Comparison of ENCODE assay signal across 9 cellular contexts in the genomic region with DNA sequence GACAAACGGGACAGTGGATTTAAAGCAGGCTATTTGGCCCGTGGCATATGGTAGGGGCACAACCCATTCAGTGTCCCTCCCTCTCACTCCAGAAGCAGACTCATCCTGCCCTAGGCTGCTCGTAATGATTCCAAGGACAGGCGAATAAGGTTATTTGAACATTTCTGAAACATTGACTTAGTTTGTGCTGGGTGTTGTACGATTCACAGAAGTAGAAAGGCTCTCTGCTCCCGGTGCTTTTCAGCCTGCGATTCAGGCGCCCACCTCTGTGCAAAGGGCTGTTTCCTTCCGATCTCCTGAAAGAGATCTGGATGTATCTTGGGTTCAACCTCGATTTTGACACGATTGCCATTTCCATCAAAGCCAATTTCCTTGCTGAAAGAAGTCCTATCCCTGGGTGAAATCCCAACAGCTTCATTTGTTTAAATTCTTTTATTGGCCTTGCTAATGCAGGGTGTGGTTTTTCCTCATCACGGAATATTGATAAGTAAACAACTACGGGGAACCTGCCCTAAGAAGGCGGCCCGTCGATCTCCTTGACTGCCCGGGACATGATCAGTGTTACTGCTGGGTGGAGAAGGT. TPM values are rescaled to one million over a fixed set of nuclear protein-coding genes. Genes with fewer than 3 reads are reported as not detected.
A peak's percentile ranks its signal among the peaks of the same experiment; 100 is the strongest.
DNase-seq lines count a peak whose midpoint lies in the region; ATAC-seq, FAIRE-seq and TF ChIP-seq lines count a peak whose summit lies in the region.
"Had no signal": no experiment of that assay in that cellular context is flagged by ENCODE, and none has a peak within 500 bp of the region (broad histone marks: within the 10 kb centered on the region; RNA-seq: fewer than 3 reads in every experiment).

No MANE protein-coding gene starts in this region.

- TF ChIP-seq CTCF in esophagus muscularis mucosa (IDR thresholded peaks at IDR 0.05) (no peak), pancreas (IDR thresholded peaks at IDR 0.05) (no peak)

- H3K27me3 ChIP-seq in SJCRH30 = no peaks in the 10 kb centered on the region
- no peaks in the 10 kb centered on the region for H3K27me3 ChIP-seq in esophagus muscularis mucosa
- H3K27me3 ChIP-seq in pancreas = no peaks in the 10 kb centered on the region

- no peak overlapping the region for H3K27ac ChIP-seq in SJCRH30
- H3K27ac ChIP-seq in esophagus muscularis mucosa (replicated peaks in 1 of 4) = peak overlapping the region; percentile 95 to 98 (median 98)
- peak overlapping the region; percentile 72 to 93 (median 86) for H3K27ac ChIP-seq in pancreas

- peak; percentile 66 for DNase-seq in NCI-H748 (lab: John Stamatoyannopoulos, UW; ENCODE audit: unreplicated experiment)
- DNase-seq in NCI-H748 treated with DMSO at 0.1 percent for 48 hours (lab: John Stamatoyannopoulos, UW) = no peak
- DNase-seq in SJCRH30 = peak in 1 of 2 experiments; percentile 4
- no peak for DNase-seq in esophagus muscularis mucosa (ENCODE audit: extremely low spot score)
- DNase-seq in pancreas = no peak

- no peak for FAIRE-seq in pancreas (lab: Jason Lieb, UNC)
- FAIRE-seq: G401.6 had no signal

- H3K4me3 ChIP-seq in SJCRH30 = peak overlapping the region; percentile 96
- peak overlapping the region; percentile 67 to 89 (median 82) for H3K4me3 ChIP-seq in esophagus muscularis mucosa
- peak overlapping the region; percentile 61 to 78 (median 72) for H3K4me3 ChIP-seq in pancreas

- intact Hi-C loops in esophagus muscularis mucosa (cut with DNase I) = loop anchor here (2.0 to 10.0 kb wide), 2 partner anchors 97 to 145 kb away; no protein-coding TSS in a partner anchor
- intact Hi-C loops in pancreas (cut with DNase I) = no loop called here

- H3K9me3 ChIP-seq in SJCRH30 (replicated peaks) (no peaks in the 10 kb centered on the region), esophagus muscularis mucosa (no peaks in the 10 kb centered on the region), pancreas (no peaks in the 10 kb centered on the region)

- TF ChIP-seq POLR2A in esophagus muscularis mucosa (IDR thresholded peaks at IDR 0.05; ENCODE audit: low read depth) = no peak

- TF ChIP-seq EP300 in esophagus muscularis mucosa (IDR thresholded peaks at IDR 0.05) = no peak

- peak; percentile 0 to 8 (median 6) for ATAC-seq in pancreas
- no peak for ATAC-seq in GM21381 (IDR thresholded peaks at IDR 0.05; ENCODE audit: unreplicated experiment)
- no peak for ATAC-seq in HG03280 (IDR thresholded peaks at IDR 0.05; ENCODE audit: unreplicated experiment)
- no peak for ATAC-seq in HG03097 (IDR thresholded peaks at IDR 0.05; ENCODE audit: low FRiP score, unreplicated experiment)

- H3K36me3 ChIP-seq in SJCRH30 (no peaks in the 10 kb centered on the region), esophagus muscularis mucosa (no peaks in the 10 kb centered on the region), pancreas (no peaks in the 10 kb centered on the region)

- WGBS in esophagus muscularis mucosa = 11% methylated on average over 15 of the region's 17 CpGs
- WGBS in pancreas, 2 donors = 10 to 15% methylated on average over 17 of the region's 17 CpGs

- H3K4me1 ChIP-seq in SJCRH30 = no peaks in the 10 kb centered on the region
- H3K4me1 ChIP-seq in esophagus muscularis mucosa = peaks cover 19 to 42% (median 37%) of the 10 kb centered on the region in 4 donors
- peaks cover 4 to 6% (median 5%) of the 10 kb centered on the region in 3 donors for H3K4me1 ChIP-seq in pancreas

RNA-seq across cellular contexts. Expression of a gene that starts 1.1 kb away (rescaled TPM):
- total RNA-seq in SJCRH30 (2014; rRNA removed; shearing (Covaris generic)) = 6.0 and 6.7 TPM in 2 replicates
- total RNA-seq in esophagus muscularis mucosa (10 to 100 TPM; 21.9 to 33.6 (median 24.4) TPM), pancreas (1 to 10 TPM; 3.3 to 9.5 (median 4.5) TPM)
- 1 to 10 TPM; 1.5 to 2.7 TPM for polyA plus RNA-seq in pancreas

Comparison
In these comparisons a context has a peak if more than half of its experiments do, and no peak if none do; other contexts are left out.
1. ATAC-seq: peak in pancreas (4 of 4); none in GM21381 (single experiment), HG03280 (single experiment) and HG03097 (single experiment).
2. Peak in every context shown above with its lines, with median percentiles within 50 percentile points of each other: H3K4me3 ChIP-seq.